ENCODE assay signal across 9 cellular contexts in genomic region chr21:36288651-36289243, GRCh38. TPM values are rescaled to one million over a fixed set of nuclear protein-coding genes. Genes with fewer than 3 reads are reported as not detected.
DNase-seq lines count a peak whose midpoint lies in the region; ATAC-seq, FAIRE-seq and TF ChIP-seq lines count a peak whose summit lies in the region.
"Had no signal": no experiment of that assay in that cellular context is flagged by ENCODE, and none has a peak within 500 bp of the region (broad histone marks: within the 10 kb centered on the region; RNA-seq: fewer than 3 reads in every experiment).

No MANE protein-coding gene starts in this region.

- TF ChIP-seq POLR2A in lower leg skin (IDR thresholded peaks at IDR 0.05): no peak

- H3K36me3 Mint-ChIP-seq in astrocyte (ENCODE audit: low read depth, unreplicated experiment) (peaks cover 19% of the 10 kb centered on the region), neural progenitor cell (peaks cover 26% of the 10 kb centered on the region)
- H3K36me3 Mint-ChIP-seq: natural killer cell treated with Interleukin-12 subunit alpha and Interleukin-12 subunit beta and Interleukin-15 and Interleukin-18, amount 100 ng/mL, for 72 hours had no signal

- no peaks in the 10 kb centered on the region for H4K20me1 ChIP-seq in astrocyte (ENCODE audit: insufficient read depth, low read length)
- H4K20me1 ChIP-seq in neural progenitor cell (ENCODE audit: low read depth): no peaks in the 10 kb centered on the region

- H3K9me3 ChIP-seq in astrocyte (ENCODE audit: insufficient read depth, low read depth, low read length) (no peaks in the 10 kb centered on the region), neural progenitor cell (ENCODE audit: low read depth) (no peaks in the 10 kb centered on the region), colonic mucosa (no peaks in the 10 kb centered on the region)

- H3K36me3 ChIP-seq in astrocyte (ENCODE audit: insufficient read depth, low read length) (peaks cover 10% of the 10 kb centered on the region), neural progenitor cell (peaks cover 4% of the 10 kb centered on the region), colonic mucosa (no peaks in the 10 kb centered on the region)

- peak overlapping the region; percentile 4 for H3K9ac ChIP-seq in astrocyte (ENCODE audit: low read length)
- H3K9ac ChIP-seq in neural progenitor cell: no peak overlapping the region
- no peak overlapping the region for H3K9ac ChIP-seq in colonic mucosa (ENCODE audit: low read depth in 2 of 2, low read length in 2 of 2)

- ATAC-seq in GM18499 (IDR thresholded peaks at IDR 0.05; ENCODE audit: insufficient read depth, unreplicated experiment): peak; percentile 23
- ATAC-seq in HG03108 (IDR thresholded peaks at IDR 0.05; ENCODE audit: unreplicated experiment): peak; percentile 31

- TF ChIP-seq CTCF in astrocyte (IDR thresholded peaks at IDR 0.05; ENCODE audit: insufficient read depth, low read depth, low read length) (no peak), neural progenitor cell (IDR thresholded peaks at IDR 0.05) (no peak), lower leg skin (IDR thresholded peaks at IDR 0.05) (no peak), colonic mucosa (IDR thresholded peaks at IDR 0.05) (no peak)

- H3K4me1 Mint-ChIP-seq in astrocyte (ENCODE audit: low read depth, unreplicated experiment) (peaks cover 12% of the 10 kb centered on the region), neural progenitor cell (peaks cover 14% of the 10 kb centered on the region)

- FAIRE-seq in astrocyte (lab: Jason Lieb, UNC): peak; percentile 20
- FAIRE-seq in HTR-8/SVneo (lab: Jason Lieb, UNC): no peak

- peaks cover 5% of the 10 kb centered on the region for H3K9me3 Mint-ChIP-seq in astrocyte (ENCODE audit: unreplicated experiment)
- H3K9me3 Mint-ChIP-seq in neural progenitor cell: peaks cover 9% of the 10 kb centered on the region
- H3K9me3 Mint-ChIP-seq: natural killer cell treated with Interleukin-12 subunit alpha and Interleukin-12 subunit beta and Interleukin-15 and Interleukin-18, amount 100 ng/mL, for 72 hours had no signal

- H3K4me1 ChIP-seq in astrocyte (ENCODE audit: insufficient read depth, low read length) (peaks cover 12% of the 10 kb centered on the region), neural progenitor cell (peaks cover 13% of the 10 kb centered on the region), colonic mucosa (no peaks in the 10 kb centered on the region)

- H2AFZ ChIP-seq in astrocyte (ENCODE audit: low read depth, low read length) (no peak overlapping the region), neural progenitor cell (replicated peaks) (no peak overlapping the region)

- no peaks in the 10 kb centered on the region for H3K27me3 ChIP-seq in astrocyte (ENCODE audit: insufficient read depth, low read length)
- H3K27me3 ChIP-seq in neural progenitor cell: no peaks in the 10 kb centered on the region
- H3K27me3 ChIP-seq in colonic mucosa: no peaks in the 10 kb centered on the region

- H3K79me2 ChIP-seq in astrocyte (ENCODE audit: insufficient read depth, low read length): no peaks in the 10 kb centered on the region
- no peaks in the 10 kb centered on the region for H3K79me2 ChIP-seq in neural progenitor cell (ENCODE audit: low read depth)

- intact Hi-C loops in lower leg skin (cut with DNase I; ENCODE audit: low total_unique reads) (no loop called here), colonic mucosa (cut with DNase I) (no loop called here)

- H3K27me3 Mint-ChIP-seq in astrocyte (ENCODE audit: low read depth, unreplicated experiment) (no peaks in the 10 kb centered on the region), neural progenitor cell (ENCODE audit: insufficient read depth, low read depth) (peaks cover 2% of the 10 kb centered on the region)
- H3K27me3 Mint-ChIP-seq: natural killer cell treated with Interleukin-12 subunit alpha and Interleukin-12 subunit beta and Interleukin-15 and Interleukin-18, amount 100 ng/mL, for 72 hours had no signal

- no peak overlapping the region for H3K27ac Mint-ChIP-seq in astrocyte (ENCODE audit: unreplicated experiment)
- no peak overlapping the region for H3K27ac Mint-ChIP-seq in neural progenitor cell
- H3K27ac Mint-ChIP-seq: natural killer cell treated with Interleukin-12 subunit alpha and Interleukin-12 subunit beta and Interleukin-15 and Interleukin-18, amount 100 ng/mL, for 72 hours had no signal

- DNase-seq in astrocyte (ENCODE audit: low read depth) (peak; percentile 12), neural progenitor cell (ENCODE audit: low spot score) (no peak), lower leg skin (ENCODE audit: low spot score in 2 of 2) (no peak), colonic mucosa (no peak), cortex of kidney (lab: John Stamatoyannopoulos, UW) (no peak), HTR-8/SVneo (ENCODE audit: insufficient read length, low spot score) (no peak)

- peaks cover 5% of the 10 kb centered on the region for H3F3A ChIP-seq in neural progenitor cell (ENCODE audit: low read depth)

- H3K4me2 ChIP-seq in astrocyte (ENCODE audit: low read length) (peak overlapping the region; percentile 62), neural progenitor cell (peak overlapping the region; percentile 4)

- peak overlapping the region; percentile 39 for H3K27ac ChIP-seq in astrocyte (ENCODE audit: low read depth, low read length)
- no peak overlapping the region for H3K27ac ChIP-seq in neural progenitor cell
- H3K27ac ChIP-seq in colonic mucosa: no peak overlapping the region

- no peak overlapping the region for H3K4me3 Mint-ChIP-seq in astrocyte (ENCODE audit: unreplicated experiment)
- no peak overlapping the region for H3K4me3 Mint-ChIP-seq in neural progenitor cell

- WGBS in lower leg skin, 2 donors: 63 to 71% methylated on average over 8 of the region's 8 CpGs

- H3K4me3 ChIP-seq in astrocyte (ENCODE audit: insufficient read depth, low read depth, low read length) (no peak overlapping the region), neural progenitor cell (no peak overlapping the region), lower leg skin (ENCODE audit: low read depth, poor library complexity, severe bottlenecking) (no peak overlapping the region), colonic mucosa (no peak overlapping the region)

RNA-seq across cellular contexts. Expression of gene MORC3, which starts 31.2 kb away (rescaled TPM):
- total RNA-seq in astrocyte (27.5 and 29.2 TPM in 2 replicates), neural progenitor cell (ENCODE audit: low replicate concordance) (43.6 and 68.7 TPM in 2 replicates), lower leg skin (10 to 100 TPM; 47.4 to 71.3 (median 56.8) TPM), colonic mucosa (10 to 100 TPM; 18.5 to 28.9 TPM)
